In genomic region chr3:172411478-172411947, GRCh38 we compare ENCODE assay signal across 22 cellular contexts. TPM values are rescaled to one million over a fixed set of nuclear protein-coding genes. Genes with fewer than 3 reads are reported as not detected.
A peak's percentile ranks its signal among the peaks of the same experiment; 100 is the strongest.
DNase-seq lines count a peak whose midpoint lies in the region; ATAC-seq, FAIRE-seq and TF ChIP-seq lines count a peak whose summit lies in the region.
"Had no signal": no experiment of that assay in that cellular context is flagged by ENCODE, and none has a peak within 500 bp of the region (broad histone marks: within the 10 kb centered on the region; RNA-seq: fewer than 3 reads in every experiment).

No MANE protein-coding gene starts in this region.

- no peak overlapping the region for H3K27ac ChIP-seq in endothelial cell of umbilical vein (ENCODE audit: insufficient read depth, low read depth, low read length)
- no peak overlapping the region for H3K27ac ChIP-seq in neuronal stem cell (replicated peaks; ENCODE audit: low read length)

- no peak overlapping the region for H2BK12ac ChIP-seq in neuronal stem cell (ENCODE audit: low read length)

- H4K20me1 ChIP-seq in endothelial cell of umbilical vein (replicated peaks; ENCODE audit: control insufficient read depth, extremely low read depth, insufficient read depth, low read length): no peaks in the 10 kb centered on the region

- peaks cover 2% of the 10 kb centered on the region for H3K9me3 Mint-ChIP-seq in stimulated activated memory B cell treated with anti-CD40 and anti-IgM and Interleukin-4, amounts not matched to agents 10 μg/mL and 1 μg/mL and 100 μg/mL, for 72 hours
- H3K9me3 Mint-ChIP-seq: CD8-positive, alpha-beta T cell; HFFc6 had no signal

- FAIRE-seq in endothelial cell of umbilical vein (lab: Jason Lieb, UNC): no peak
- FAIRE-seq: GM12878, H54 had no signal

- H2BK5ac ChIP-seq in neuronal stem cell (ENCODE audit: low read length): no peak overlapping the region

- H3K27ac Mint-ChIP-seq in stimulated activated memory B cell treated with anti-CD40 and anti-IgM and Interleukin-4, amounts not matched to agents 10 μg/mL and 1 μg/mL and 100 μg/mL, for 72 hours: no peak overlapping the region
- H3K27ac Mint-ChIP-seq: CD4-positive, CD25-positive, alpha-beta regulatory T cell; CD8-positive, alpha-beta T cell; HFFc6 had no signal

- H3K4ac ChIP-seq in neuronal stem cell (ENCODE audit: low read length): peak overlapping the region; percentile 85

- H4K91ac ChIP-seq in neuronal stem cell (ENCODE audit: low read depth, low read length, poor library complexity): no peak overlapping the region

- H2AK5ac ChIP-seq in neuronal stem cell (ENCODE audit: low read depth, low read length): no peak overlapping the region

- H3K36me3 ChIP-seq in endothelial cell of umbilical vein (ENCODE audit: control insufficient read depth in 2 of 2, extremely low read depth in 1 of 2, insufficient read depth in 2 of 2, low read length in 2 of 2) (no peaks in the 10 kb centered on the region), neuronal stem cell (replicated peaks in 1 of 2; ENCODE audit: control insufficient read depth in 2 of 2, insufficient read depth in 2 of 2, low read length in 2 of 2) (no peaks in the 10 kb centered on the region)
- H3K36me3 ChIP-seq: HAP-1 had no signal

- peaks cover 0 to 3% of the 10 kb centered on the region in 2 experiments for H3K27me3 ChIP-seq in endothelial cell of umbilical vein (ENCODE audit: control insufficient read depth in 2 of 2, insufficient read depth in 2 of 2, low read length in 2 of 2)
- no peaks in the 10 kb centered on the region for H3K27me3 ChIP-seq in neuronal stem cell (ENCODE audit: control insufficient read depth in 3 of 3, insufficient read depth in 3 of 3, low read depth in 1 of 3, low read length in 3 of 3)

- peak overlapping the region; percentile 67 for H3K18ac ChIP-seq in neuronal stem cell (ENCODE audit: low read length)

- CTCF ChIA-PET in endothelial cell of umbilical vein (lab: Charles Lee): interaction anchor here (0.9 to 1.4 kb wide), 2 partner anchors 17 to 255 kb away, joined by 3 to 4 read pairs; no protein-coding TSS in a partner anchor

- no peaks in the 10 kb centered on the region for H3K4me1 ChIP-seq in endothelial cell of umbilical vein (ENCODE audit: control insufficient read depth, extremely low read depth, insufficient read depth, low read length)
- no peaks in the 10 kb centered on the region for H3K4me1 ChIP-seq in neuronal stem cell (ENCODE audit: control insufficient read depth in 2 of 2, insufficient read depth in 1 of 2, low read depth in 1 of 2, low read length in 2 of 2)
- H3K4me1 ChIP-seq: Caco-2, HAP-1 had no signal

- no peak overlapping the region for H3K4me3 Mint-ChIP-seq in stimulated activated memory B cell treated with anti-CD40 and anti-IgM and Interleukin-4, amounts not matched to agents 10 μg/mL and 1 μg/mL and 100 μg/mL, for 72 hours
- H3K4me3 Mint-ChIP-seq: CD4-positive, CD25-positive, alpha-beta regulatory T cell; CD8-positive, alpha-beta T cell; HFFc6 had no signal

- TF ChIP-seq POLR2A in endothelial cell of umbilical vein (IDR thresholded peaks at IDR 0.05; ENCODE audit: low read depth, low read length): peak; percentile 5

- H3K36me3 Mint-ChIP-seq in stimulated activated memory B cell treated with anti-CD40 and anti-IgM and Interleukin-4, amounts not matched to agents 10 μg/mL and 1 μg/mL and 100 μg/mL, for 72 hours: no peaks in the 10 kb centered on the region
- H3K36me3 Mint-ChIP-seq: CD4-positive, CD25-positive, alpha-beta regulatory T cell; CD8-positive, alpha-beta T cell had no signal

- ATAC-seq in esophagus mucosa (peak; percentile 15), GM19463 (IDR thresholded peaks at IDR 0.05; ENCODE audit: unreplicated experiment) (no peak), GM18907 (IDR thresholded peaks at IDR 0.05; ENCODE audit: unreplicated experiment) (no peak)
- ATAC-seq in stimulated activated memory B cell treated with anti-CD40 and anti-IgM and Interleukin-4, amounts not matched to agents 10 μg/mL and 1 μg/mL and 100 μg/mL, for 72 hours: peak; percentile 13
- ATAC-seq: CD8-positive, alpha-beta T cell had no signal

- H3K9ac ChIP-seq in endothelial cell of umbilical vein (replicated peaks; ENCODE audit: extremely low read depth, insufficient read depth, low read length) (no peak overlapping the region), neuronal stem cell (ENCODE audit: low read depth, low read length, poor library complexity) (no peak overlapping the region)

- peak overlapping the region; percentile 44 for H3K14ac ChIP-seq in neuronal stem cell (ENCODE audit: low read length)

- H2BK15ac ChIP-seq in neuronal stem cell (ENCODE audit: low read length): no peak overlapping the region

- no peak overlapping the region for H2BK120ac ChIP-seq in neuronal stem cell (ENCODE audit: low read depth, low read length)

- dilution Hi-C loops in endothelial cell of umbilical vein (cut with MboI; ENCODE audit: extremely low pct_ligation_motif_present, low sequenced_read_pairs): no loop called here

- no peak for DNase-seq in endothelial cell of umbilical vein (ENCODE audit: low read depth, low spot score)
- DNase-seq in neuronal stem cell (ENCODE audit: low spot score): no peak
- DNase-seq in DMS 273 treated with DMSO at 0.1 percent for 48 hours (lab: John Stamatoyannopoulos, UW): no peak
- no peak for DNase-seq in activated CD4-positive, CD25-positive, alpha-beta regulatory T cell treated with anti-CD3 and anti-CD28 coated beads, Interleukin-2, amount 50 U/mL, for 72 hours
- DNase-seq: Caco-2; CD4-positive, CD25-positive, alpha-beta regulatory T cell; CD8-positive, alpha-beta T cell; DMS79; EL; GDM1; GOT3; HFFc6 had no signal

- H3K9me1 ChIP-seq in endothelial cell of umbilical vein (replicated peaks; ENCODE audit: control insufficient read depth, extremely low read depth, insufficient read depth, low read length): no peaks in the 10 kb centered on the region

- H3K4me2 ChIP-seq in endothelial cell of umbilical vein (ENCODE audit: insufficient read depth, low read length): no peak overlapping the region
- no peak overlapping the region for H3K4me2 ChIP-seq in neuronal stem cell (ENCODE audit: insufficient read depth, low read length, poor library complexity, severe bottlenecking)

- BruUV-seq in endothelial cell of umbilical vein (replicated peaks; lab: Mats Ljungman, UMichigan): no TSS peak

- no peaks in the 10 kb centered on the region for H3K79me1 ChIP-seq in neuronal stem cell (ENCODE audit: low read depth, low read length)

- H3K4me3 ChIP-seq in endothelial cell of umbilical vein (replicated peaks in 1 of 3; ENCODE audit: insufficient read depth in 1 of 3, low read depth in 1 of 3, low read length in 3 of 3) (no peak overlapping the region), neuronal stem cell (ENCODE audit: low read length in 2 of 2) (peak overlapping the region in 1 of 2 donors; percentile 47)
- H3K4me3 ChIP-seq: GM12878, HAP-1 had no signal

- intact Hi-C loops in endothelial cell of umbilical vein (cut with micrococcal nuclease): no loop called here

- H3K27me3 Mint-ChIP-seq in stimulated activated memory B cell treated with anti-CD40 and anti-IgM and Interleukin-4, amounts not matched to agents 10 μg/mL and 1 μg/mL and 100 μg/mL, for 72 hours: peaks cover 7% of the 10 kb centered on the region

- no peaks in the 10 kb centered on the region for H3K4me1 Mint-ChIP-seq in stimulated activated memory B cell treated with anti-CD40 and anti-IgM and Interleukin-4, amounts not matched to agents 10 μg/mL and 1 μg/mL and 100 μg/mL, for 72 hours
- H3K4me1 Mint-ChIP-seq: CD4-positive, CD25-positive, alpha-beta regulatory T cell had no signal

- H2AFZ ChIP-seq in endothelial cell of umbilical vein (ENCODE audit: low read depth, low read length) (no peak overlapping the region), neuronal stem cell (ENCODE audit: low read length) (no peak overlapping the region)

- POLR2A ChIA-PET in endothelial cell of umbilical vein (lab: Charles Lee): no interaction called here

- H3K23ac ChIP-seq in neuronal stem cell (ENCODE audit: low read depth, low read length, poor library complexity): no peak overlapping the region

- WGBS in neuronal stem cell (ENCODE audit: extremely low coverage in 2 of 2, insufficient read length in 2 of 2, insufficient replicate concordance in 1 of 2), 2 donors: no CpG with 5 or more reads among the region's 6 CpGs

- TF ChIP-seq CTCF in endothelial cell of umbilical vein (IDR thresholded peaks at IDR 0.05; ENCODE audit: extremely low read depth in 1 of 2, insufficient read depth in 1 of 2, low read depth in 1 of 2, low read length in 2 of 2): no peak

- no peaks in the 10 kb centered on the region for H3K79me2 ChIP-seq in endothelial cell of umbilical vein (ENCODE audit: control insufficient read depth, insufficient read depth, low read length)

- H3K9me3 ChIP-seq in endothelial cell of umbilical vein (replicated peaks; ENCODE audit: control insufficient read depth, insufficient read depth, low read length): no peaks in the 10 kb centered on the region
- no peaks in the 10 kb centered on the region for H3K9me3 ChIP-seq in neuronal stem cell (replicated peaks in 1 of 2; ENCODE audit: control insufficient read depth in 2 of 2, insufficient read depth in 1 of 2, low read depth in 1 of 2, low read length in 2 of 2)
- H3K9me3 ChIP-seq: Caco-2, HAP-1 had no signal

- H4K8ac ChIP-seq in neuronal stem cell (ENCODE audit: low read depth, low read length): no peak overlapping the region

TF ChIP-seq in endothelial cell of umbilical vein, 7 proteins besides CTCF, POLR2A, EP300 and RAD21:
- no peak for TF ChIP-seq FOS (IDR thresholded peaks at IDR 0.05; ENCODE audit: borderline replicate concordance, insufficient read depth, low read length)
TF ChIP-seq in endothelial cell of umbilical vein: peak in this region for 0.

RNA-seq across cellular contexts. Expression of gene GHSR, which starts 36.7 kb away (rescaled TPM):
- not detected in 2 replicates for total RNA-seq in endothelial cell of umbilical vein
- not detected in 2 replicates for polyA plus RNA-seq in endothelial cell of umbilical vein
- polyA plus RNA-seq in endothelial cell of umbilical vein (2011; cell fraction: cytosol; rRNA removed): not detected in 2 replicates
- not detected in 2 replicates for polyA plus RNA-seq in endothelial cell of umbilical vein (2011; cell fraction: nucleus; rRNA removed)
- not detected in 2 replicates for polyA plus RNA-seq in endothelial cell of umbilical vein (2012)
- not detected in 2 replicates for polyA minus RNA-seq in endothelial cell of umbilical vein
- not detected for polyA minus RNA-seq in endothelial cell of umbilical vein (2011; cell fraction: cytosol; rRNA and poly(A)+ RNA removed)
- polyA minus RNA-seq in endothelial cell of umbilical vein (2011; cell fraction: nucleus; rRNA and poly(A)+ RNA removed): not detected in 2 replicates
- total RNA-seq in esophagus mucosa: not detected
- not detected for polyA plus RNA-seq in neuronal stem cell (2013, experiment 1 of 2)
- polyA plus RNA-seq in neuronal stem cell (2013, experiment 2 of 2): not detected
- total RNA-seq: A172; A673; Caco-2; CD4-positive, CD25-positive, alpha-beta regulatory T cell; CD8-positive, alpha-beta T cell; GM12878; HFFc6 had no signal
- polyA plus RNA-seq: BJ; CD4-positive, CD25-positive, alpha-beta regulatory T cell; GM12878 had no signal

Comparison
In these comparisons a context has a peak if more than half of its experiments do, and no peak if none do; other contexts are left out.
1. ATAC-seq: peak in esophagus mucosa (single experiment) and stimulated activated memory B cell treated with anti-CD40 and anti-IgM and Interleukin-4, amounts not matched to agents 10 μg/mL and 1 μg/mL and 100 μg/mL, for 72 hours (single experiment); none in GM19463 (single experiment) and GM18907 (single experiment).